9 cellular contexts compared by ENCODE assay signal in genomic region chr11:64007160-64007628, GRCh38. TPM values are rescaled to one million over a fixed set of nuclear protein-coding genes. Genes with fewer than 3 reads are reported as not detected.
DNase-seq lines count a peak whose midpoint lies in the region; ATAC-seq and TF ChIP-seq lines count a peak whose summit lies in the region.
"Had no signal": no experiment of that assay in that cellular context is flagged by ENCODE, and none has a peak within 500 bp of the region (broad histone marks: within the 10 kb centered on the region; RNA-seq: fewer than 3 reads in every experiment).

No MANE protein-coding gene starts in this region.

- H3K4me2 ChIP-seq in osteoblast (ENCODE audit: insufficient read depth, low read length), result peak overlapping the region; percentile 86

- H3K36me3 ChIP-seq in NT2/D1 (ENCODE audit: insufficient read depth, insufficient read length, low read length), result no peaks in the 10 kb centered on the region
- no peaks in the 10 kb centered on the region for H3K36me3 ChIP-seq in osteoblast (ENCODE audit: insufficient read depth, low read length)

- H3K4me3 ChIP-seq in NT2/D1 (ENCODE audit: insufficient read length, low read depth), result peak overlapping the region; percentile 27
- peak overlapping the region; percentile 30 for H3K4me3 ChIP-seq in fibroblast of mammary gland (ENCODE audit: control insufficient read depth, low read depth, low read length)
- H3K4me3 ChIP-seq in osteoblast (ENCODE audit: insufficient read depth, low read length), result peak overlapping the region; percentile 71

- no peak for ATAC-seq in HG03521 (IDR thresholded peaks at IDR 0.05; ENCODE audit: unreplicated experiment)

- H3K4me1 ChIP-seq in NT2/D1 (ENCODE audit: insufficient read depth, insufficient read length) (peaks cover 28% of the 10 kb centered on the region), osteoblast (ENCODE audit: insufficient read depth, low read length) (peaks cover 10% of the 10 kb centered on the region)

- H3K4me3 Mint-ChIP-seq in activated naive CD4-positive, alpha-beta T cell treated with anti-CD3 and anti-CD28 coated beads for 36 hours, result no peak overlapping the region
- no peak overlapping the region for H3K4me3 Mint-ChIP-seq in activated CD4-positive, alpha-beta memory T cell treated with anti-CD3 and anti-CD28 coated beads for 36 hours

- no peak overlapping the region for H3K27ac Mint-ChIP-seq in activated naive CD4-positive, alpha-beta T cell treated with anti-CD3 and anti-CD28 coated beads for 36 hours
- H3K27ac Mint-ChIP-seq in activated CD4-positive, alpha-beta memory T cell treated with anti-CD3 and anti-CD28 coated beads for 36 hours, result no peak overlapping the region

- DNase-seq in DMS53 treated with DMSO at 0.1 percent for 48 hours (lab: John Stamatoyannopoulos, UW; ENCODE audit: unreplicated experiment) (peak; percentile 31), NT2/D1 (ENCODE audit: low read depth, low spot score) (no peak), fibroblast of mammary gland (ENCODE audit: low read depth) (peak; percentile 46), osteoblast (ENCODE audit: insufficient read length, low spot score, missing footprints) (peak; percentile 98), putamen (ENCODE audit: low spot score) (no peak)
- DNase-seq in activated naive CD4-positive, alpha-beta T cell treated with anti-CD3 and anti-CD28 coated beads for 36 hours, result no peak
- no peak for DNase-seq in activated CD4-positive, alpha-beta memory T cell treated with anti-CD3 and anti-CD28 coated beads for 36 hours

- peaks cover 13% of the 10 kb centered on the region for H3K4me1 Mint-ChIP-seq in activated naive CD4-positive, alpha-beta T cell treated with anti-CD3 and anti-CD28 coated beads for 36 hours (ENCODE audit: low read depth)
- peaks cover 13% of the 10 kb centered on the region for H3K4me1 Mint-ChIP-seq in activated CD4-positive, alpha-beta memory T cell treated with anti-CD3 and anti-CD28 coated beads for 36 hours (ENCODE audit: low read depth)

- intact Hi-C loops in activated naive CD4-positive, alpha-beta T cell treated with anti-CD3 and anti-CD28 coated beads for 36 hours (cut with micrococcal nuclease), result no loop called here
- intact Hi-C loops in activated CD4-positive, alpha-beta memory T cell treated with anti-CD3 and anti-CD28 coated beads for 36 hours (cut with micrococcal nuclease), result no loop called here

- TF ChIP-seq CTCF in fibroblast of mammary gland (conservative IDR thresholded peaks at IDR 0.05; ENCODE audit: control insufficient read depth, insufficient read depth, low read depth, low read length) (no peak), osteoblast (IDR thresholded peaks at IDR 0.05; ENCODE audit: extremely low read depth, low read depth, low read length) (no peak)

- peaks cover 12% of the 10 kb centered on the region for H3K9me3 ChIP-seq in NT2/D1 (ENCODE audit: insufficient read depth, low read length)
- H3K9me3 ChIP-seq in osteoblast (ENCODE audit: low read depth, low read length), result no peaks in the 10 kb centered on the region

- H3K27me3 ChIP-seq in NT2/D1 (ENCODE audit: insufficient read depth, insufficient read length) (peaks cover 58% of the 10 kb centered on the region), osteoblast (ENCODE audit: insufficient read depth, low read length) (no peaks in the 10 kb centered on the region)

- peaks cover 30% of the 10 kb centered on the region for H3K27me3 Mint-ChIP-seq in activated naive CD4-positive, alpha-beta T cell treated with anti-CD3 and anti-CD28 coated beads for 36 hours (ENCODE audit: low read depth)
- H3K27me3 Mint-ChIP-seq in activated CD4-positive, alpha-beta memory T cell treated with anti-CD3 and anti-CD28 coated beads for 36 hours, result peaks cover 28% of the 10 kb centered on the region

- peak overlapping the region; percentile 28 for H2AFZ ChIP-seq in osteoblast (ENCODE audit: low read length)

- peaks cover 6% of the 10 kb centered on the region for H4K20me1 ChIP-seq in osteoblast (ENCODE audit: insufficient read depth, low read length)

- peaks cover 9% of the 10 kb centered on the region for H3K9me3 Mint-ChIP-seq in activated naive CD4-positive, alpha-beta T cell treated with anti-CD3 and anti-CD28 coated beads for 36 hours
- peaks cover 12% of the 10 kb centered on the region for H3K9me3 Mint-ChIP-seq in activated CD4-positive, alpha-beta memory T cell treated with anti-CD3 and anti-CD28 coated beads for 36 hours

- H3K9ac ChIP-seq in NT2/D1 (ENCODE audit: insufficient read length, low read depth), result peak overlapping the region; percentile 62

- POLR2A ChIA-PET in activated CD4-positive, alpha-beta memory T cell treated with anti-CD3 and anti-CD28 coated beads for 36 hours (lab: Charles Lee), result no interaction called here

- H3K36me3 Mint-ChIP-seq in activated naive CD4-positive, alpha-beta T cell treated with anti-CD3 and anti-CD28 coated beads for 36 hours (ENCODE audit: low read depth), result peaks cover 4% of the 10 kb centered on the region
- H3K36me3 Mint-ChIP-seq in activated CD4-positive, alpha-beta memory T cell treated with anti-CD3 and anti-CD28 coated beads for 36 hours, result no peaks in the 10 kb centered on the region

- H3K79me2 ChIP-seq in osteoblast (ENCODE audit: insufficient read depth, low read length), result no peaks in the 10 kb centered on the region

- CTCF ChIA-PET in activated naive CD4-positive, alpha-beta T cell treated with anti-CD3 and anti-CD28 coated beads for 36 hours (lab: Charles Lee), result no interaction called here
- CTCF ChIA-PET in activated CD4-positive, alpha-beta memory T cell treated with anti-CD3 and anti-CD28 coated beads for 36 hours (lab: Charles Lee), result interaction anchor here (0.6 kb wide), 1 partner anchor 145 kb away, joined by 3 read pairs; no protein-coding TSS in a partner anchor

- no peak overlapping the region for H3K27ac ChIP-seq in osteoblast (ENCODE audit: low read depth, low read length)

RNA-seq across cellular contexts. Expression of gene OTUB1, which starts 21.0 kb away (rescaled TPM):
- total RNA-seq in osteoblast, result 32.1 and 34.4 TPM in 2 replicates
- 10 to 100 TPM; 61.9 to 63.0 TPM for total RNA-seq in activated naive CD4-positive, alpha-beta T cell treated with anti-CD3 and anti-CD28 coated beads for 36 hours
- total RNA-seq in activated CD4-positive, alpha-beta memory T cell treated with anti-CD3 and anti-CD28 coated beads for 36 hours, result 10 to 100 TPM; 69.5 to 72.2 TPM

RNA-seq across cellular contexts. Expression of gene FLRT1, which starts 28.5 kb away (rescaled TPM):
- total RNA-seq in osteoblast, result under 0.01 and 0.29 TPM in 2 replicates
- under 1 TPM; 0.17 to 0.29 TPM for total RNA-seq in activated naive CD4-positive, alpha-beta T cell treated with anti-CD3 and anti-CD28 coated beads for 36 hours
- total RNA-seq in activated CD4-positive, alpha-beta memory T cell treated with anti-CD3 and anti-CD28 coated beads for 36 hours, result under 1 TPM; 0.36 to 0.50 TPM
- total RNA-seq: HT1080 had no signal

RNA-seq across cellular contexts. Expression of gene COX8A, which starts 32.8 kb away (rescaled TPM):
- 159 and 190 TPM in 2 replicates for total RNA-seq in osteoblast
- total RNA-seq in activated naive CD4-positive, alpha-beta T cell treated with anti-CD3 and anti-CD28 coated beads for 36 hours, result 100 to 1,000 TPM; 669 to 675 TPM
- 100 to 1,000 TPM; 559 to 581 TPM for total RNA-seq in activated CD4-positive, alpha-beta memory T cell treated with anti-CD3 and anti-CD28 coated beads for 36 hours

Comparison
In these comparisons a context has a peak if more than half of its experiments do, and no peak if none do; other contexts are left out.
1. DNase-seq: peak in DMS53 treated with DMSO at 0.1 percent for 48 hours (single experiment), fibroblast of mammary gland (single experiment) and osteoblast (single experiment); none in NT2/D1 (single experiment), putamen (single experiment), activated naive CD4-positive, alpha-beta T cell treated with anti-CD3 and anti-CD28 coated beads for 36 hours (single experiment) and activated CD4-positive, alpha-beta memory T cell treated with anti-CD3 and anti-CD28 coated beads for 36 hours (single experiment).
2. Peak in every context shown above with its lines, with median percentiles within 50 percentile points of each other: H3K4me3 ChIP-seq.